In the genomic region with DNA sequence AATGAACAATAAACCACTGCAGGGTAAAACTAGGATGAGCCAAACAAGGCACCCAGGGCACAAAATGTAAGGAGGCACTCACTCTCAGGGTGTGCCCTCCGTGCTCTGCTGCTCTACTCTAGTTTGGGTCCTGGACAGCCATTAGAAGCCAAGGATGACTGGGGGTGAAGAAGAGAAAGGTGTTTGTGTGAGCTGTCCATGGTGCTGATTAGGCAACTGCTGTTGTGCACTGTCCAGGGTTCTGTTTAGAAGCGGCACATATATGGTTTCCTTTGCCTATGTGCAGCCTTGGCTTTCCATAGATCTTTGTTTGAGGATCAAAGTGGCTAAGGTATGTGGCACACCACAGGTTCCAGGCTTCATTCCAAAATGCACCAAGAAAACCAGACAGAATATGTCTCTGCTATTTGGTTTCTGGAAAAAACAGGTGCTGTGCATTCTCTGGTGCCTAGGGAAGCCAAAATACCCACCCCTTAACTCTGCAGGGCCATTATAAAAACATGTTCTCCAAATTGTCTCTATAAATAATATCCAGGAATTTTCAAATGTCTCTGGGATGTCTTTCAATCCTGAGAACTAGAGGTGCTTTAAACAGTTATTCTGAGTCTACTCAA, we compare ENCODE assay signal across 9 cellular contexts.
DNase-seq lines count a peak whose midpoint lies in the region; ATAC-seq and TF ChIP-seq lines count a peak whose summit lies in the region.
"Had no signal": no experiment of that assay in that cellular context is flagged by ENCODE, and none has a peak within 500 bp of the region (broad histone marks: within the 10 kb centered on the region; RNA-seq: fewer than 3 reads in every experiment).

No MANE protein-coding gene starts in this region.

- no peaks in the 10 kb centered on the region for H3K9me3 ChIP-seq in right cardiac atrium (ENCODE audit: control insufficient read depth, low read length)
- H3K9me3 ChIP-seq in upper lobe of right lung = no peaks in the 10 kb centered on the region

- intact Hi-C loops in Right ventricle myocardium superior (cut with DNase I) = no loop called here
- intact Hi-C loops in right cardiac atrium (cut with DNase I) = no loop called here
- intact Hi-C loops in upper lobe of right lung (cut with DNase I) = no loop called here

- TF ChIP-seq CTCF in fibroblast of mammary gland (conservative IDR thresholded peaks at IDR 0.05; ENCODE audit: control insufficient read depth, insufficient read depth, low read depth, low read length) (no peak), upper lobe of right lung (IDR thresholded peaks at IDR 0.05) (no peak)

- H3K4me1 ChIP-seq in right cardiac atrium (ENCODE audit: control insufficient read depth, insufficient read depth, low read length) (no peaks in the 10 kb centered on the region), upper lobe of right lung (no peaks in the 10 kb centered on the region)

- H3K4me3 ChIP-seq in right cardiac atrium (ENCODE audit: low read length) (no peak overlapping the region), fibroblast of mammary gland (ENCODE audit: control insufficient read depth, low read depth, low read length) (no peak overlapping the region), upper lobe of right lung (no peak overlapping the region)

- no peaks in the 10 kb centered on the region for H3K36me3 ChIP-seq in upper lobe of right lung

- H3K27ac ChIP-seq in right cardiac atrium (ENCODE audit: low read length) (no peak overlapping the region), upper lobe of right lung (no peak overlapping the region)

- H3K27me3 ChIP-seq in right cardiac atrium (ENCODE audit: control insufficient read depth, insufficient read depth) (no peaks in the 10 kb centered on the region), upper lobe of right lung (no peaks in the 10 kb centered on the region)

- peak; percentile 43 for ATAC-seq in Right ventricle myocardium superior (ENCODE audit: poor library complexity)
- ATAC-seq in right cardiac atrium = no peak
- peak; percentile 28 for ATAC-seq in upper lobe of right lung
- ATAC-seq in GM21526 (IDR thresholded peaks at IDR 0.05; ENCODE audit: low FRiP score, unreplicated experiment) = no peak
- ATAC-seq: activated T-cell treated with anti-CD3 and anti-CD28 coated beads, Interleukin-2, amount 50 U/mL, for 4 hours had no signal

- WGBS in right cardiac atrium = 17% methylated on average over 2 of the region's 2 CpGs

- DNase-seq in Right ventricle myocardium superior (no peak), right cardiac atrium (no peak), RPMI8226 (peak; percentile 70), fibroblast of mammary gland (ENCODE audit: low read depth) (peak; percentile 17), upper lobe of right lung (no peak)
- no peak for DNase-seq in activated CD4-positive, CD25-positive, alpha-beta regulatory T cell treated with anti-CD3 and anti-CD28 coated beads, Interleukin-2, amount 50 U/mL, for 72 hours
- DNase-seq in stimulated activated CD4-positive, alpha-beta T cell treated with anti-CD3 and anti-CD28 coated beads, Interleukin-4, amount 100 ng/mL, for 24 hours = no peak
- DNase-seq: activated T-cell treated with anti-CD3 and anti-CD28 coated beads, Interleukin-2, amount 50 U/mL, for 4 hours had no signal

Comparison
In these comparisons a context has a peak if more than half of its experiments do, and no peak if none do; other contexts are left out.
1. ATAC-seq: peak in Right ventricle myocardium superior (single experiment) and upper lobe of right lung (single experiment); none in right cardiac atrium (0 of 2) and GM21526 (single experiment).
2. DNase-seq: peak in RPMI8226 (single experiment) and fibroblast of mammary gland (single experiment); none in Right ventricle myocardium superior (single experiment), right cardiac atrium (0 of 3), upper lobe of right lung (single experiment), activated CD4-positive, CD25-positive, alpha-beta regulatory T cell treated with anti-CD3 and anti-CD28 coated beads, Interleukin-2, amount 50 U/mL, for 72 hours (single experiment) and stimulated activated CD4-positive, alpha-beta T cell treated with anti-CD3 and anti-CD28 coated beads, Interleukin-4, amount 100 ng/mL, for 24 hours (single experiment).